Comparison of ENCODE assay signal across 18 cellular contexts in the genomic region with DNA sequence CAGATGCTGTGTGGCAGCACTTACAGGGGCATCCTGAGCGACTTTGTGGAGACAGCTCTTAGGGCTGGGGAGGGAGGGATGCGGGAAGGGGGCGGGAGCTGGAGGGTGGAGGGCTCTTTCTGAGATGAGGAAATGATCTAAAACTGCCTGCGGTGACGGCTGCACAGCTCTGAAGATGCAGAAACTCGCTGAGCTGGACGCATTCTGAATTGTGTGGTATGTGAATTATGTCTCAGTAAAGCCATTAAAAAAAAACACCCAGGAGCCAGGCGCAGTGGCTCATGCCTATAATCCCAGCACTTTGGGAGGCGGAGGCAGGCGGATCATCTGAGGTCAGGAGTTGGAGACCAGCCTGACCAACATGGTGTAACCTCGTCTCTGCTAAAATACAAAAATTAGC. TPM values are rescaled to one million over a fixed set of nuclear protein-coding genes. Genes with fewer than 3 reads are reported as not detected.
DNase-seq lines count a peak whose midpoint lies in the region; ATAC-seq, FAIRE-seq and TF ChIP-seq lines count a peak whose summit lies in the region.
"Had no signal": no experiment of that assay in that cellular context is flagged by ENCODE, and none has a peak within 500 bp of the region (broad histone marks: within the 10 kb centered on the region; RNA-seq: fewer than 3 reads in every experiment).

No MANE protein-coding gene starts in this region.

- no peak overlapping the region for H4K8ac ChIP-seq in mesenchymal stem cell (ENCODE audit: low read length)

- H3K36me3 Mint-ChIP-seq in natural killer cell, result no peaks in the 10 kb centered on the region
- no peaks in the 10 kb centered on the region for H3K36me3 Mint-ChIP-seq in activated CD8-positive, alpha-beta T cell treated with anti-CD3 and anti-CD28 coated beads for 36 hours (ENCODE audit: low read depth)
- H3K36me3 Mint-ChIP-seq: IgD-negative memory B cell had no signal

- H3K18ac ChIP-seq in mesenchymal stem cell (ENCODE audit: low read depth in 1 of 2, low read length in 2 of 2), result no peak overlapping the region

- no peak overlapping the region for H2BK15ac ChIP-seq in mesenchymal stem cell (ENCODE audit: low read depth, poor library complexity, severe bottlenecking)

- H3K27me3 Mint-ChIP-seq in natural killer cell (ENCODE audit: low read depth in 2 of 2), result peaks cover 13 to 18% of the 10 kb centered on the region in 2 donors
- peaks cover 33% of the 10 kb centered on the region for H3K27me3 Mint-ChIP-seq in activated CD8-positive, alpha-beta T cell treated with anti-CD3 and anti-CD28 coated beads for 36 hours

- peak; percentile 89 for DNase-seq in AG10803 (ENCODE audit: low read depth)
- DNase-seq in MM.1S, result peak; percentile 47
- peak; percentile 43 for DNase-seq in astrocyte of the cerebellum (ENCODE audit: low read depth)
- DNase-seq in mesenchymal stem cell, result peak; percentile 52
- no peak for DNase-seq in natural killer cell
- DNase-seq in GM19239 (ENCODE audit: insufficient read length, low spot score), result no peak
- DNase-seq in activated CD8-positive, alpha-beta T cell treated with anti-CD3 and anti-CD28 coated beads for 36 hours, result no peak
- no peak for DNase-seq in NCI-H446 (lab: John Stamatoyannopoulos, UW)
- DNase-seq: activated CD4-positive, alpha-beta T cell treated with anti-CD3 and anti-CD28 coated beads for 1 hour; activated effector memory CD4-positive, alpha-beta T cell treated with Interleukin-2 at 50 U/mL for 16 hours; cerebellar nuclear complex; left lung; SHP77 treated with DMSO at 0.1 percent for 48 hours; stimulated activated CD4-positive, alpha-beta T cell treated with anti-CD3 and anti-CD28 coated beads, Interleukin-4, amount 100 ng/mL, for 4 hours had no signal

- H3K4me2 ChIP-seq in MM.1S (ENCODE audit: low read depth, low read length), result no peak overlapping the region
- H3K4me2 ChIP-seq in mesenchymal stem cell (ENCODE audit: low read length, poor library complexity, severe bottlenecking), result no peak overlapping the region

- intact Hi-C loops in natural killer cell (cut with micrococcal nuclease), result no loop called here
- intact Hi-C loops in activated CD8-positive, alpha-beta T cell treated with anti-CD3 and anti-CD28 coated beads for 36 hours (cut with micrococcal nuclease), result no loop called here

- 49% methylated on average over 11 of the region's 11 CpGs for WGBS in mesenchymal stem cell

- FAIRE-seq in GM19239 (lab: Jason Lieb, UNC), result no peak
- FAIRE-seq: G401.6, pancreas had no signal

- no peaks in the 10 kb centered on the region for H3K79me1 ChIP-seq in mesenchymal stem cell (replicated peaks; ENCODE audit: low read length, poor library complexity, severe bottlenecking)

- no peak for TF ChIP-seq CTCF in AG10803 (conservative IDR thresholded peaks at IDR 0.05; ENCODE audit: low read length)
- TF ChIP-seq CTCF in MM.1S (IDR thresholded peaks at IDR 0.05; ENCODE audit: low read length), result no peak
- no peak for TF ChIP-seq CTCF in astrocyte of the cerebellum (IDR thresholded peaks at IDR 0.05; ENCODE audit: low read depth, low read length, missing control alignments)
- TF ChIP-seq CTCF in natural killer cell (IDR thresholded peaks at IDR 0.05), result no peak
- no peak for TF ChIP-seq CTCF in activated CD8-positive, alpha-beta T cell treated with anti-CD3 and anti-CD28 coated beads for 36 hours (IDR thresholded peaks at IDR 0.05)

- POLR2A ChIA-PET in activated CD8-positive, alpha-beta T cell treated with anti-CD3 and anti-CD28 coated beads for 36 hours (lab: Charles Lee), result interaction anchor here (1.1 kb wide), 1 partner anchor 12 kb away, joined by 3 read pairs; no protein-coding TSS in a partner anchor

- H3K4ac ChIP-seq in mesenchymal stem cell (ENCODE audit: low read depth in 1 of 2, low read length in 2 of 2), result no peak overlapping the region

- no peaks in the 10 kb centered on the region for H3F3A ChIP-seq in MM.1S (ENCODE audit: insufficient read depth, low read length)

- H2AFZ ChIP-seq in MM.1S (ENCODE audit: low read length) (no peak overlapping the region), mesenchymal stem cell (ENCODE audit: low read depth, low read length) (no peak overlapping the region)

- peaks cover 10 to 12% of the 10 kb centered on the region in 2 donors for H3K4me1 Mint-ChIP-seq in natural killer cell
- peaks cover 6% of the 10 kb centered on the region for H3K4me1 Mint-ChIP-seq in activated CD8-positive, alpha-beta T cell treated with anti-CD3 and anti-CD28 coated beads for 36 hours (ENCODE audit: low read depth)

- H2BK12ac ChIP-seq in mesenchymal stem cell (ENCODE audit: low read length in 2 of 2), result no peak overlapping the region

- no peaks in the 10 kb centered on the region for H3K9me2 ChIP-seq in MM.1S (replicated peaks; ENCODE audit: insufficient read depth, low read length)

- in situ Hi-C loops in astrocyte of the cerebellum (cut with HindIII; ENCODE audit: low sequenced_read_pairs), result no loop called here

- H3K9ac ChIP-seq in MM.1S (ENCODE audit: low read length) (no peak overlapping the region), mesenchymal stem cell (ENCODE audit: low read length) (no peak overlapping the region)

- no peak for ATAC-seq in natural killer cell
- ATAC-seq in activated CD8-positive, alpha-beta T cell treated with anti-CD3 and anti-CD28 coated beads for 36 hours, result no peak
- ATAC-seq: left lung had no signal

- H3K27ac ChIP-seq in MM.1S (ENCODE audit: low read length) (no peak overlapping the region), mesenchymal stem cell (ENCODE audit: low read length, poor library complexity, severe bottlenecking) (no peak overlapping the region)
- H3K27ac ChIP-seq: left lung, pancreas had no signal

- H3K4me3 ChIP-seq in AG10803 (ENCODE audit: low read length), result no peak overlapping the region
- no peak overlapping the region for H3K4me3 ChIP-seq in MM.1S (ENCODE audit: low read length)
- no peak overlapping the region for H3K4me3 ChIP-seq in astrocyte of the cerebellum (ENCODE audit: low read depth, low read length)
- H3K4me3 ChIP-seq in mesenchymal stem cell (ENCODE audit: insufficient read depth in 1 of 2, low read depth in 1 of 2, low read length in 2 of 2), result no peak overlapping the region
- H3K4me3 ChIP-seq: left lung, pancreas had no signal

- no peak overlapping the region for H3K14ac ChIP-seq in mesenchymal stem cell (ENCODE audit: low read length in 2 of 2)

- H4K91ac ChIP-seq in mesenchymal stem cell (ENCODE audit: low read length), result no peak overlapping the region

- H3K23ac ChIP-seq in mesenchymal stem cell (ENCODE audit: low read length in 2 of 2), result no peak overlapping the region

- H3K4me1 ChIP-seq in MM.1S (ENCODE audit: low read length), result 0 out of 2 replicates have a peak, but pooled peaks cover 6% of the 10 kb centered on the region
- peaks cover 15% of the 10 kb centered on the region for H3K4me1 ChIP-seq in mesenchymal stem cell (ENCODE audit: control insufficient read depth, insufficient read depth, low read depth, low read length)

- H3K9me3 ChIP-seq in MM.1S (replicated peaks; ENCODE audit: insufficient read depth, low read length) (no peaks in the 10 kb centered on the region), mesenchymal stem cell (ENCODE audit: control insufficient read depth, low read length) (no peaks in the 10 kb centered on the region)
- H3K9me3 ChIP-seq: left lung, pancreas had no signal

- H3K27me3 ChIP-seq in MM.1S (replicated peaks; ENCODE audit: insufficient read depth, low read length) (peaks cover 4% of the 10 kb centered on the region), mesenchymal stem cell (ENCODE audit: control insufficient read depth in 1 of 2, insufficient read depth in 1 of 2, low read length in 2 of 2) (peaks cover 11 to 20% of the 10 kb centered on the region in 2 experiments)
- H3K27me3 ChIP-seq: pancreas had no signal

- no peaks in the 10 kb centered on the region for H3K9me3 Mint-ChIP-seq in natural killer cell
- H3K9me3 Mint-ChIP-seq in activated CD8-positive, alpha-beta T cell treated with anti-CD3 and anti-CD28 coated beads for 36 hours, result no peaks in the 10 kb centered on the region

- CTCF ChIA-PET in activated CD8-positive, alpha-beta T cell treated with anti-CD3 and anti-CD28 coated beads for 36 hours (lab: Charles Lee), result interaction anchor here (0.7 to 1.7 kb wide), 2 partner anchors 76 to 124 kb away, joined by 4 to 5 read pairs; no protein-coding TSS in a partner anchor

- H3K36me3 ChIP-seq in MM.1S (replicated peaks; ENCODE audit: insufficient read depth, low read length) (no peaks in the 10 kb centered on the region), mesenchymal stem cell (ENCODE audit: control insufficient read depth in 1 of 2, insufficient read depth in 2 of 2, low read depth in 1 of 2, low read length in 2 of 2) (no peaks in the 10 kb centered on the region)
- H3K36me3 ChIP-seq: left lung, pancreas had no signal

- no peak overlapping the region for H2BK120ac ChIP-seq in mesenchymal stem cell (ENCODE audit: low read depth, low read length)

- H3K4me3 Mint-ChIP-seq in natural killer cell, result no peak overlapping the region
- no peak overlapping the region for H3K4me3 Mint-ChIP-seq in activated CD8-positive, alpha-beta T cell treated with anti-CD3 and anti-CD28 coated beads for 36 hours
- H3K4me3 Mint-ChIP-seq: B cell, IgD-negative memory B cell had no signal

- no peak overlapping the region for H2AK5ac ChIP-seq in mesenchymal stem cell (ENCODE audit: low read length, severe bottlenecking)

- no peak overlapping the region for H2BK5ac ChIP-seq in mesenchymal stem cell (ENCODE audit: low read depth, low read length, poor library complexity, severe bottlenecking)

- no peaks in the 10 kb centered on the region for H4K20me1 ChIP-seq in MM.1S (ENCODE audit: insufficient read depth, low read length)

- no peak overlapping the region for H3K27ac Mint-ChIP-seq in natural killer cell
- no peak overlapping the region for H3K27ac Mint-ChIP-seq in activated CD8-positive, alpha-beta T cell treated with anti-CD3 and anti-CD28 coated beads for 36 hours
- H3K27ac Mint-ChIP-seq: B cell, IgD-negative memory B cell had no signal

- no peaks in the 10 kb centered on the region for H3K79me2 ChIP-seq in MM.1S (ENCODE audit: low read length)

RNA-seq across cellular contexts. Expression of gene SLC25A10, which starts 19.2 kb away (rescaled TPM):
- polyA plus RNA-seq in mesenchymal stem cell (2013, experiment 1 of 2), result 4.5 TPM
- polyA plus RNA-seq in mesenchymal stem cell (2013, experiment 2 of 2), result 4.1 TPM
- 1 to 10 TPM; 5.7 to 6.3 (median 5.8) TPM for total RNA-seq in natural killer cell
- 10 to 100 TPM; 29.4 to 30.5 TPM for total RNA-seq in activated CD8-positive, alpha-beta T cell treated with anti-CD3 and anti-CD28 coated beads for 36 hours

RNA-seq across cellular contexts. Expression of gene MRPL12, which starts 28.1 kb away (rescaled TPM):
- polyA plus RNA-seq in mesenchymal stem cell (2013, experiment 1 of 2), result 57.7 TPM
- polyA plus RNA-seq in mesenchymal stem cell (2013, experiment 2 of 2), result 59.4 TPM
- total RNA-seq in natural killer cell, result 10 to 100 TPM; 16.3 to 24.4 (median 17.5) TPM
- total RNA-seq in activated CD8-positive, alpha-beta T cell treated with anti-CD3 and anti-CD28 coated beads for 36 hours, result 100 to 1,000 TPM; 149 to 152 TPM

RNA-seq across cellular contexts. Expression of gene HGS, which starts 47.5 kb away (rescaled TPM):
- 51.0 TPM for polyA plus RNA-seq in mesenchymal stem cell (2013, experiment 1 of 2)
- 49.3 TPM for polyA plus RNA-seq in mesenchymal stem cell (2013, experiment 2 of 2)
- 100 to 1,000 TPM; 179 to 186 (median 181) TPM for total RNA-seq in natural killer cell
- total RNA-seq in activated CD8-positive, alpha-beta T cell treated with anti-CD3 and anti-CD28 coated beads for 36 hours, result 100 to 1,000 TPM in 1 of 2 experiments, 10 to 100 TPM in 1; 98.9 to 113 TPM

RNA-seq across cellular contexts. Expression of gene ARL16, which starts 47.7 kb away (rescaled TPM):
- 32.6 TPM for polyA plus RNA-seq in mesenchymal stem cell (2013, experiment 1 of 2)
- polyA plus RNA-seq in mesenchymal stem cell (2013, experiment 2 of 2), result 33.3 TPM
- total RNA-seq in natural killer cell, result 10 to 100 TPM; 23.3 to 47.9 (median 39.3) TPM
- total RNA-seq in activated CD8-positive, alpha-beta T cell treated with anti-CD3 and anti-CD28 coated beads for 36 hours, result 10 to 100 TPM; 22.3 to 23.5 TPM

Comparison
In these comparisons a context has a peak if more than half of its experiments do, and no peak if none do; other contexts are left out.
1. DNase-seq: peak in AG10803 (single experiment), MM.1S (single experiment), astrocyte of the cerebellum (single experiment) and mesenchymal stem cell (single experiment); none in natural killer cell (single experiment), GM19239 (single experiment), activated CD8-positive, alpha-beta T cell treated with anti-CD3 and anti-CD28 coated beads for 36 hours (single experiment) and NCI-H446 (0 of 2).
2. RNA of gene SLC25A10, which starts 19.2 kb away (total RNA-seq): 29.4 to 30.5 TPM in activated CD8-positive, alpha-beta T cell treated with anti-CD3 and anti-CD28 coated beads for 36 hours; 5.7 to 6.3 TPM in natural killer cell; every median in the first group is over 4 times any median in the second.
3. RNA of gene MRPL12, which starts 28.1 kb away (total RNA-seq): 149 to 152 TPM in activated CD8-positive, alpha-beta T cell treated with anti-CD3 and anti-CD28 coated beads for 36 hours; 16.3 to 24.4 TPM in natural killer cell; every median in the first group is over 4 times any median in the second.